1 cellular context compared by ENCODE assay signal in genomic region chr1:31548518-31548898, GRCh38.
A peak's percentile ranks its signal among the peaks of the same experiment; 100 is the strongest.
TF ChIP-seq lines count a peak whose summit lies in the region.

No MANE protein-coding gene starts in this region.

TF ChIP-seq in K562, 482 proteins besides CTCF, POLR2A, EP300 and RAD21 (continued from another document and continues in another):
- TF ChIP-seq ZBTB40 (IDR thresholded peaks at IDR 0.05) (no peak), ZBTB40 (CRISPR knock-in tag; IDR thresholded peaks at IDR 0.05) (no peak), ZNF311 (CRISPR knock-in tag; IDR thresholded peaks at IDR 0.05) (no peak), SRSF1 (IDR thresholded peaks at IDR 0.05; ENCODE audit: low read depth, low read length) (no peak), EGR1 (conservative IDR thresholded peaks at IDR 0.05) (peak; percentile 98), ZNF75A (CRISPR knock-in tag; IDR thresholded peaks at IDR 0.05) (no peak), PHTF2 (CRISPR knock-in tag; IDR thresholded peaks at IDR 0.05) (no peak), ZNF347 (CRISPR knock-in tag; IDR thresholded peaks at IDR 0.05; ENCODE audit: low read depth) (no peak), ZNF121 (CRISPR knock-in tag; conservative IDR thresholded peaks at IDR 0.05) (no peak), HNRNPLL (IDR thresholded peaks at IDR 0.05; ENCODE audit: low read depth, low read length, poor library complexity, severe bottlenecking) (no peak), PHB2 (IDR thresholded peaks at IDR 0.05; ENCODE audit: low read depth) (no peak), ELF4 (CRISPR knock-in tag; IDR thresholded peaks at IDR 0.05) (no peak), ZNF507 (tag; conservative IDR thresholded peaks at IDR 0.05) (no peak), CREB1 (IDR thresholded peaks at IDR 0.05) (no peak), CREB1 (CRISPR knock-in tag; IDR thresholded peaks at IDR 0.05) (no peak), TOE1 (IDR thresholded peaks at IDR 0.05; ENCODE audit: borderline replicate concordance) (no peak; the same call in 1 of the 2 replicates), TOE1 (CRISPR knock-in tag; IDR thresholded peaks at IDR 0.05; ENCODE audit: borderline replicate concordance, low read depth) (no peak), EP400 (IDR thresholded peaks at IDR 0.05) (no peak), RERE (CRISPR knock-in tag; IDR thresholded peaks at IDR 0.05; ENCODE audit: borderline replicate concordance) (no peak), OTX1 (CRISPR knock-in tag; IDR thresholded peaks at IDR 0.05) (no peak), TCF7 (IDR thresholded peaks at IDR 0.05; ENCODE audit: borderline replicate concordance) (no peak), ADNP (tag; IDR thresholded peaks at IDR 0.05) (no peak), ZNF76 (CRISPR knock-in tag; IDR thresholded peaks at IDR 0.05; ENCODE audit: borderline replicate concordance) (no peak), ZNF395 (CRISPR knock-in tag; IDR thresholded peaks at IDR 0.05) (no peak), L3MBTL2 (IDR thresholded peaks at IDR 0.05) (peak; percentile 88)
- TF ChIP-seq, protein P1, sequence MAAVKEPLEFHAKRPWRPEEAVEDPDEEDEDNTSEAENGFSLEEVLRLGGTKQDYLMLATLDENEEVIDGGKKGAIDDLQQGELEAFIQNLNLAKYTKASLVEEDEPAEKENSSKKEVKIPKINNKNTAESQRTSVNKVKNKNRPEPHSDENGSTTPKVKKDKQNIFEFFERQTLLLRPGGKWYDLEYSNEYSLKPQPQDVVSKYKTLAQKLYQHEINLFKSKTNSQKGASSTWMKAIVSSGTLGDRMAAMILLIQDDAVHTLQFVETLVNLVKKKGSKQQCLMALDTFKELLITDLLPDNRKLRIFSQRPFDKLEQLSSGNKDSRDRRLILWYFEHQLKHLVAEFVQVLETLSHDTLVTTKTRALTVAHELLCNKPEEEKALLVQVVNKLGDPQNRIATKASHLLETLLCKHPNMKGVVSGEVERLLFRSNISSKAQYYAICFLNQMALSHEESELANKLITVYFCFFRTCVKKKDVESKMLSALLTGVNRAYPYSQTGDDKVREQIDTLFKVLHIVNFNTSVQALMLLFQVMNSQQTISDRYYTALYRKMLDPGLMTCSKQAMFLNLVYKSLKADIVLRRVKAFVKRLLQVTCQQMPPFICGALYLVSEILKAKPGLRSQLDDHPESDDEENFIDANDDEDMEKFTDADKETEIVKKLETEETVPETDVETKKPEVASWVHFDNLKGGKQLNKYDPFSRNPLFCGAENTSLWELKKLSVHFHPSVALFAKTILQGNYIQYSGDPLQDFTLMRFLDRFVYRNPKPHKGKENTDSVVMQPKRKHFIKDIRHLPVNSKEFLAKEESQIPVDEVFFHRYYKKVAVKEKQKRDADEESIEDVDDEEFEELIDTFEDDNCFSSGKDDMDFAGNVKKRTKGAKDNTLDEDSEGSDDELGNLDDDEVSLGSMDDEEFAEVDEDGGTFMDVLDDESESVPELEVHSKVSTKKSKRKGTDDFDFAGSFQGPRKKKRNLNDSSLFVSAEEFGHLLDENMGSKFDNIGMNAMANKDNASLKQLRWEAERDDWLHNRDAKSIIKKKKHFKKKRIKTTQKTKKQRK (IDR thresholded peaks at IDR 0.05; ENCODE audit: borderline replicate concordance, low read depth, low read length), result no peak
